8 cellular contexts compared by ENCODE assay signal in genomic region chr4:70544279-70544870, GRCh38. TPM values are rescaled to one million over a fixed set of nuclear protein-coding genes. Genes with fewer than 3 reads are reported as not detected.
DNase-seq lines count a peak whose midpoint lies in the region; ATAC-seq and TF ChIP-seq lines count a peak whose summit lies in the region.

No MANE protein-coding gene starts in this region.

- in situ Hi-C loops in astrocyte of the spinal cord (cut with HindIII; ENCODE audit: low sequenced_read_pairs): no loop called here

- no peak overlapping the region for H3K4me3 ChIP-seq in breast epithelium
- no peak overlapping the region for H3K4me3 ChIP-seq in astrocyte of the spinal cord (ENCODE audit: low read depth, low read length)

- H3K4me1 Mint-ChIP-seq in MCF 10A (ENCODE audit: insufficient read depth, unreplicated experiment): no peaks in the 10 kb centered on the region

- no peak overlapping the region for H3K27ac ChIP-seq in breast epithelium

- H3K27me3 ChIP-seq in breast epithelium: peaks cover 0 to 5% of the 10 kb centered on the region in 2 donors

- no peak overlapping the region for H3K4me3 Mint-ChIP-seq in MCF 10A (ENCODE audit: unreplicated experiment)

- DNase-seq in MCF 10A (ENCODE audit: unreplicated experiment) (peak; percentile 49), breast epithelium (ENCODE audit: low spot score in 2 of 2) (no peak), astrocyte of the spinal cord (ENCODE audit: low read depth, low spot score) (peak; percentile 9), pons (ENCODE audit: low spot score) (peak; percentile 32), NCI-H2081 (lab: John Stamatoyannopoulos, UW) (no peak), omental fat pad (ENCODE audit: low spot score) (no peak)
- DNase-seq in activated naive CD4-positive, alpha-beta T cell treated with anti-CD3 and anti-CD28 coated beads, Interleukin-2, amount 50 U/mL, for 72 hours (ENCODE audit: low spot score in 2 of 2): no peak

- CTCF ChIA-PET in MCF 10A (lab: Yijun Ruan, JAX): interaction anchor here (1.1 to 1.2 kb wide), 2 partner anchors 34 to 861 kb away, joined by 4 to 5 read pairs; no protein-coding TSS in a partner anchor

- no TSS peak for BruUV-seq in MCF 10A (replicated peaks; lab: Mats Ljungman, UMichigan)

- H3K27ac Mint-ChIP-seq in MCF 10A (ENCODE audit: low read depth, unreplicated experiment): no peak overlapping the region
- no peak overlapping the region for H3K27ac Mint-ChIP-seq in activated naive CD4-positive, alpha-beta T cell treated with anti-CD3 and anti-CD28 coated beads, Interleukin-2, amount 50 U/mL, for 72 hours

- TF ChIP-seq CTCF in MCF 10A (IDR thresholded peaks at IDR 0.05; ENCODE audit: unreplicated experiment) (peak; percentile 48), breast epithelium (IDR thresholded peaks at IDR 0.05) (no peak), astrocyte of the spinal cord (IDR thresholded peaks at IDR 0.05; ENCODE audit: low read depth, low read length) (peak; percentile 67), omental fat pad (IDR thresholded peaks at IDR 0.05) (no peak)

- intact Hi-C loops in MCF 10A (cut with micrococcal nuclease): loop anchor here (1.0 kb wide), 1 partner anchor 39 kb away; no protein-coding TSS in a partner anchor
- intact Hi-C loops in breast epithelium (cut with DNase I; ENCODE audit: low total_unique reads): no loop called here

- POLR2A ChIA-PET in MCF 10A (lab: Yijun Ruan, JAX): no interaction called here

- ATAC-seq in HG03439 (IDR thresholded peaks at IDR 0.05; ENCODE audit: unreplicated experiment) (peak; percentile 54), omental fat pad (ENCODE audit: low FRiP score) (no peak)
- ATAC-seq in activated naive CD4-positive, alpha-beta T cell treated with anti-CD3 and anti-CD28 coated beads, Interleukin-2, amount 50 U/mL, for 72 hours: no peak

- no peaks in the 10 kb centered on the region for H3K9me3 Mint-ChIP-seq in MCF 10A (ENCODE audit: unreplicated experiment)
- no peaks in the 10 kb centered on the region for H3K9me3 Mint-ChIP-seq in activated naive CD4-positive, alpha-beta T cell treated with anti-CD3 and anti-CD28 coated beads, Interleukin-2, amount 50 U/mL, for 72 hours

- H3K4me1 ChIP-seq in breast epithelium: no peaks in the 10 kb centered on the region

- TF ChIP-seq POLR2A in breast epithelium (IDR thresholded peaks at IDR 0.05): no peak

- no peaks in the 10 kb centered on the region for H3K36me3 Mint-ChIP-seq in MCF 10A (ENCODE audit: insufficient read depth, unreplicated experiment)
- no peaks in the 10 kb centered on the region for H3K36me3 Mint-ChIP-seq in activated naive CD4-positive, alpha-beta T cell treated with anti-CD3 and anti-CD28 coated beads, Interleukin-2, amount 50 U/mL, for 72 hours

- H3K36me3 ChIP-seq in breast epithelium: no peaks in the 10 kb centered on the region

- H3K9me3 ChIP-seq in breast epithelium: no peaks in the 10 kb centered on the region

- no peaks in the 10 kb centered on the region for H3K27me3 Mint-ChIP-seq in MCF 10A (ENCODE audit: insufficient read depth, unreplicated experiment)

RNA-seq across cellular contexts. Expression of gene AMTN, which starts 26.0 kb away (rescaled TPM):
- total RNA-seq in MCF 10A (2022): not detected in 2 replicates
- total RNA-seq in breast epithelium: not detected
- total RNA-seq in omental fat pad: not detected
- not detected for total RNA-seq in activated naive CD4-positive, alpha-beta T cell treated with anti-CD3 and anti-CD28 coated beads, Interleukin-2, amount 50 U/mL, for 72 hours

RNA-seq across cellular contexts. Expression of gene AMBN, which starts 47.7 kb away (rescaled TPM):
- total RNA-seq in MCF 10A (2022) (not detected in 2 replicates), breast epithelium (not detected), omental fat pad (not detected)
- not detected for total RNA-seq in activated naive CD4-positive, alpha-beta T cell treated with anti-CD3 and anti-CD28 coated beads, Interleukin-2, amount 50 U/mL, for 72 hours

Comparison
In these comparisons a context has a peak if more than half of its experiments do, and no peak if none do; other contexts are left out.
1. DNase-seq: peak in MCF 10A (single experiment), astrocyte of the spinal cord (single experiment) and pons (single experiment); none in breast epithelium (0 of 2), NCI-H2081 (0 of 2), omental fat pad (single experiment) and activated naive CD4-positive, alpha-beta T cell treated with anti-CD3 and anti-CD28 coated beads, Interleukin-2, amount 50 U/mL, for 72 hours (0 of 2).
2. CTCF ChIP-seq: peak in MCF 10A (single experiment) and astrocyte of the spinal cord (single experiment); none in breast epithelium (0 of 3) and omental fat pad (0 of 3).